Comparison of ENCODE assay signal across 24 cellular contexts in the genomic region with DNA sequence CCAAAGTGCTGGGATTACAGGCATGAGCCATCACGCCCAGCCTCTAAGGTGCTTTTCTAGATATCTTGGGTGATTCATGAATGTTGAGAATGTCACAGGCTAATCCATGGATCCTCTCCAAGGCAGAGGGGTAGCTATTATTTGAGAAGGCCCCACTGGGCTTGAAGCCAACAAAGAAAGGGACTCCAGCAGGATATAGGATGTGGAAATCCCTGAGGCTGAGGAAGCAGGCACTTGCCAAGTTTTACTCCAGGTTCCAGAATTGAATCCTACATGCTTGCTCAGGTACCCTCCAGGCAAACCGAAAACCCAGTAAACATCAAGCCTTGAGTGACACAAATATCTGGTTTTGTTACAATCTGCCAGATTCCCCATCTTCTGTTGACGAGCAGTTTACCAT. TPM values are rescaled to one million over a fixed set of nuclear protein-coding genes. Genes with fewer than 3 reads are reported as not detected.
"Had no signal": no experiment of that assay in that cellular context is flagged by ENCODE, and none has a peak within 500 bp of the region (broad histone marks: within the 10 kb centered on the region; RNA-seq: fewer than 3 reads in every experiment).

No MANE protein-coding gene starts in this region.

- H3K9me3 ChIP-seq: esophagus squamous epithelium, left ventricle myocardium inferior, lower lobe of right lung, pancreas, stomach, thoracic aorta, transverse colon had no signal

- H3K27ac ChIP-seq: esophagus squamous epithelium, foreskin keratinocyte, left ventricle myocardium inferior, lower lobe of right lung, neural progenitor cell, pancreas, stomach, thoracic aorta, transverse colon had no signal

- H3K4me3 ChIP-seq: esophagus squamous epithelium, left ventricle myocardium inferior, lower lobe of right lung, neural progenitor cell, pancreas, stomach, thoracic aorta, transverse colon had no signal

- H3K4me3 Mint-ChIP-seq: dendritic cell treated with granulocyte-macrophage colony-stimulating factor and Interleukin-4, amounts not matched to agents 40 ng/mL and 50 ng/mL, for 4 days; effector memory CD8-positive, alpha-beta T cell; immature natural killer cell; natural killer cell treated with Interleukin-12 subunit alpha and Interleukin-12 subunit beta and Interleukin-15 and Interleukin-18, amount 100 ng/mL, for 72 hours; neural progenitor cell had no signal

- H3K9me3 Mint-ChIP-seq: dendritic cell treated with granulocyte-macrophage colony-stimulating factor and Interleukin-4, amounts not matched to agents 40 ng/mL and 50 ng/mL, for 4 days; effector memory CD8-positive, alpha-beta T cell; immature natural killer cell; natural killer cell treated with Interleukin-12 subunit alpha and Interleukin-12 subunit beta and Interleukin-15 and Interleukin-18, amount 100 ng/mL, for 72 hours had no signal

- H3K4me1 ChIP-seq: esophagus squamous epithelium, foreskin keratinocyte, left ventricle myocardium inferior, lower lobe of right lung, neural progenitor cell, pancreas, stomach, transverse colon had no signal

- H3K27ac Mint-ChIP-seq: dendritic cell treated with granulocyte-macrophage colony-stimulating factor and Interleukin-4, amounts not matched to agents 40 ng/mL and 50 ng/mL, for 4 days; effector memory CD8-positive, alpha-beta T cell; immature natural killer cell; natural killer cell treated with Interleukin-12 subunit alpha and Interleukin-12 subunit beta and Interleukin-15 and Interleukin-18, amount 100 ng/mL, for 72 hours; neural progenitor cell; progenitor cell of endocrine pancreas had no signal

- H2AFZ ChIP-seq: neural progenitor cell had no signal

- ATAC-seq: effector memory CD8-positive, alpha-beta T cell; foreskin keratinocyte; lower lobe of right lung; natural killer cell treated with Interleukin-12 subunit alpha and Interleukin-12 subunit beta and Interleukin-15 and Interleukin-18, amount 100 ng/mL, for 72 hours; pancreas; right cardiac atrium had no signal

- H3K4me1 Mint-ChIP-seq: immature natural killer cell had no signal

- H3K4me2 ChIP-seq: neural progenitor cell had no signal

- H3K27me3 Mint-ChIP-seq: dendritic cell treated with granulocyte-macrophage colony-stimulating factor and Interleukin-4, amounts not matched to agents 40 ng/mL and 50 ng/mL, for 4 days; effector memory CD8-positive, alpha-beta T cell; progenitor cell of endocrine pancreas had no signal

- H3K36me3 Mint-ChIP-seq: natural killer cell treated with Interleukin-12 subunit alpha and Interleukin-12 subunit beta and Interleukin-15 and Interleukin-18, amount 100 ng/mL, for 72 hours had no signal

- H3K27me3 ChIP-seq: esophagus squamous epithelium, foreskin keratinocyte, neural progenitor cell, pancreas, stomach, transverse colon had no signal

- H3K9ac ChIP-seq: neural progenitor cell had no signal

- H3K36me3 ChIP-seq: esophagus squamous epithelium, left ventricle myocardium inferior, lower lobe of right lung, neural progenitor cell, pancreas, stomach, thoracic aorta, transverse colon had no signal

- DNase-seq: effector memory CD8-positive, alpha-beta T cell; esophagus squamous epithelium; foreskin keratinocyte; immature natural killer cell; left ventricle myocardium inferior; lower lobe of right lung; mesenchymal stem cell; midbrain; nucleus accumbens; pancreas; right cardiac atrium; small intestine; stimulated activated CD4-positive, alpha-beta T cell treated with anti-CD3 and anti-CD28 coated beads, Interleukin-12 subunit alpha, Interleukin-12 subunit beta, amount 100 ng/mL, for 4 hours; stimulated activated naive CD4-positive, alpha-beta T cell; stomach; transverse colon had no signal

RNA-seq across cellular contexts. Expression of gene NLGN3, which starts 15.8 kb away (rescaled TPM):
- total RNA-seq: epithelial cell of proximal tubule, foreskin keratinocyte had no signal

RNA-seq across cellular contexts. Expression of gene IL2RG, which starts 49.1 kb away (rescaled TPM):
- total RNA-seq: epithelial cell of proximal tubule had no signal

RNA-seq across cellular contexts. Expression of gene CXorf65, which starts 53.9 kb away (rescaled TPM):
- total RNA-seq: epithelial cell of proximal tubule, esophagus squamous epithelium, foreskin keratinocyte, left ventricle myocardium inferior, lower lobe of right lung, pancreas, progenitor cell of endocrine pancreas, stomach, thoracic aorta, transverse colon, ureter had no signal
- polyA plus RNA-seq: foreskin keratinocyte, keratinocyte, pancreas, right cardiac atrium had no signal
